In genomic region chr7:97138830-97139229, GRCh38 we compare ENCODE assay signal across 22 cellular contexts. TPM values are rescaled to one million over a fixed set of nuclear protein-coding genes. Genes with fewer than 3 reads are reported as not detected.
A peak's percentile ranks its signal among the peaks of the same experiment; 100 is the strongest.
DNase-seq lines count a peak whose midpoint lies in the region; ATAC-seq, FAIRE-seq and TF ChIP-seq lines count a peak whose summit lies in the region.
"Had no signal": no experiment of that assay in that cellular context is flagged by ENCODE, and none has a peak within 500 bp of the region (broad histone marks: within the 10 kb centered on the region; RNA-seq: fewer than 3 reads in every experiment).

No MANE protein-coding gene starts in this region.

- peaks cover 63% of the 10 kb centered on the region for H3K79me2 ChIP-seq in K562 (ENCODE audit: control insufficient read depth, insufficient read depth, low read length)
- H3K79me2 ChIP-seq in trophoblast cell (ENCODE audit: control insufficient read depth, insufficient read depth, low read length, poor library complexity) = no peaks in the 10 kb centered on the region

- H3K18ac ChIP-seq in trophoblast cell (ENCODE audit: low read length) = no peak overlapping the region

- no peak overlapping the region for H3K4ac ChIP-seq in trophoblast cell (ENCODE audit: low read depth, low read length)

- in situ Hi-C loops in K562 (cut with MboI) = no loop called here

- no peak overlapping the region for H3K14ac ChIP-seq in trophoblast cell (ENCODE audit: low read length)

- no peak overlapping the region for H2BK12ac ChIP-seq in trophoblast cell (ENCODE audit: low read length)

- no peak for FAIRE-seq in K562 (lab: Jason Lieb, UNC)
- FAIRE-seq: A549, D721Med, G401.6, GM12891, GM19239 had no signal

- H3K27me3 ChIP-seq in K562 (ENCODE audit: control insufficient read depth in 2 of 2, insufficient read depth in 2 of 2, low read length in 2 of 2) = no peaks in the 10 kb centered on the region
- no peaks in the 10 kb centered on the region for H3K27me3 ChIP-seq in trophoblast cell (ENCODE audit: insufficient read depth, low read length)
- H3K27me3 ChIP-seq: BLaER1 treated with 17β-estradiol and CSF1 and Interleukin-3, amounts not matched to agents 10 nM and 100 nM had no signal

- no peak overlapping the region for H3K27ac Mint-ChIP-seq in activated CD8-positive, alpha-beta memory T cell treated with anti-CD3 and anti-CD28 coated beads, Interleukin-2, amount 10 ng/mL, durations not matched to agents 7 days and 5 days
- H3K27ac Mint-ChIP-seq: B cell; CD4-positive, alpha-beta T cell; CD8-positive, alpha-beta T cell had no signal

- DNase-seq in K562 (ENCODE audit: extremely low read depth in 1 of 4, low spot score in 3 of 4) = no peak
- no peak for DNase-seq in trophoblast cell
- DNase-seq in activated CD8-positive, alpha-beta memory T cell treated with anti-CD3 and anti-CD28 coated beads, Interleukin-2, amount 10 ng/mL, durations not matched to agents 7 days and 5 days = no peak
- no peak for DNase-seq in NCI-H774 (lab: John Stamatoyannopoulos, UW)
- DNase-seq in globus pallidus (ENCODE audit: low spot score) = no peak
- DNase-seq: AML-193; Caco-2; Calu3; CD4-positive, alpha-beta T cell; CD8-positive, alpha-beta T cell; DMS79 treated with DMSO at 0.1 percent for 48 hours; GF-D8 had no signal

- no peaks in the 10 kb centered on the region for H3K9me1 ChIP-seq in K562 (ENCODE audit: control insufficient read depth, insufficient read depth, low read length)

- no peak overlapping the region for H3K9ac ChIP-seq in K562 (ENCODE audit: insufficient read depth in 1 of 2, low read depth in 2 of 2, low read length in 2 of 2)
- H3K9ac ChIP-seq in trophoblast cell (ENCODE audit: low read length) = no peak overlapping the region
- H3K9ac ChIP-seq: BLaER1 treated with 17β-estradiol and CSF1 and Interleukin-3, amounts not matched to agents 10 nM and 100 nM had no signal

- no peak overlapping the region for H2AK5ac ChIP-seq in trophoblast cell (ENCODE audit: low read length)

- H3K36me3 Mint-ChIP-seq in activated CD8-positive, alpha-beta memory T cell treated with anti-CD3 and anti-CD28 coated beads, Interleukin-2, amount 10 ng/mL, durations not matched to agents 7 days and 5 days = peaks cover 47% of the 10 kb centered on the region

- H3K27me3 Mint-ChIP-seq in activated CD8-positive, alpha-beta memory T cell treated with anti-CD3 and anti-CD28 coated beads, Interleukin-2, amount 10 ng/mL, durations not matched to agents 7 days and 5 days = no peaks in the 10 kb centered on the region
- H3K27me3 Mint-ChIP-seq: B cell; CD4-positive, alpha-beta T cell had no signal

- BruUV-seq in K562 (replicated peaks; lab: Mats Ljungman, UMichigan) = no TSS peak

- no peak for ATAC-seq in K562
- ATAC-seq in activated CD8-positive, alpha-beta memory T cell treated with anti-CD3 and anti-CD28 coated beads, Interleukin-2, amount 10 ng/mL, durations not matched to agents 7 days and 5 days = no peak
- ATAC-seq: A549; CD8-positive, alpha-beta T cell had no signal

- H3K4me3 Mint-ChIP-seq in activated CD8-positive, alpha-beta memory T cell treated with anti-CD3 and anti-CD28 coated beads, Interleukin-2, amount 10 ng/mL, durations not matched to agents 7 days and 5 days = no peak overlapping the region
- H3K4me3 Mint-ChIP-seq: B cell; CD4-positive, alpha-beta T cell; CD8-positive, alpha-beta T cell had no signal

- no peak overlapping the region for H3K27ac ChIP-seq in K562 (ENCODE audit: extremely low read depth, low read depth, low read length)
- no peak overlapping the region for H3K27ac ChIP-seq in trophoblast cell (ENCODE audit: low read depth, low read length)
- H3K27ac ChIP-seq: 22Rv1; A549; BLaER1 treated with 17β-estradiol and CSF1 and Interleukin-3, amounts not matched to agents 10 nM and 100 nM; C4-2B had no signal

- POLR2A ChIA-PET in K562 (lab: Yijun Ruan, JAX) = no interaction called here

- H3K4me2 ChIP-seq in K562 (ENCODE audit: insufficient read depth, low read length) (no peak overlapping the region), trophoblast cell (ENCODE audit: low read length) (no peak overlapping the region)
- H3K4me2 ChIP-seq: A549; BLaER1 treated with 17β-estradiol and CSF1 and Interleukin-3, amounts not matched to agents 10 nM and 100 nM had no signal

- TF ChIP-seq POLR2A in K562 (conservative IDR thresholded peaks at IDR 0.05) = no peak

- no peak overlapping the region for H3K23ac ChIP-seq in trophoblast cell (ENCODE audit: low read length)

- H3K9me3 ChIP-seq in K562 (replicated peaks; ENCODE audit: control insufficient read depth, insufficient read depth, low read depth, low read length) = peaks cover 17% of the 10 kb centered on the region
- peaks cover 12% of the 10 kb centered on the region for H3K9me3 ChIP-seq in iPS-18c (ENCODE audit: control insufficient read depth, insufficient read depth, low read length)
- peaks cover 4% of the 10 kb centered on the region for H3K9me3 ChIP-seq in trophoblast cell (ENCODE audit: insufficient read depth, low read depth, low read length)

- no peak overlapping the region for H2BK5ac ChIP-seq in trophoblast cell (ENCODE audit: low read depth, low read length, poor library complexity)

- no peaks in the 10 kb centered on the region for H3K4me1 Mint-ChIP-seq in activated CD8-positive, alpha-beta memory T cell treated with anti-CD3 and anti-CD28 coated beads, Interleukin-2, amount 10 ng/mL, durations not matched to agents 7 days and 5 days
- H3K4me1 Mint-ChIP-seq: B cell had no signal

- intact Hi-C loops in K562 (cut with micrococcal nuclease) = no loop called here

- H3K4me3 ChIP-seq in K562 = no peak overlapping the region
- peak overlapping the region; percentile 15; the same call in 1 of the 2 replicates for H3K4me3 ChIP-seq in iPS-18c (ENCODE audit: insufficient read depth, low read depth, low read length)
- H3K4me3 ChIP-seq in trophoblast cell (ENCODE audit: low read depth, low read length) = peak overlapping the region; percentile 2
- H3K4me3 ChIP-seq: A549 had no signal

- no peaks in the 10 kb centered on the region for H3K79me1 ChIP-seq in trophoblast cell (ENCODE audit: low read length)

- H4K91ac ChIP-seq in trophoblast cell (ENCODE audit: low read depth, low read length) = no peak overlapping the region

- WGBS in K562 (ENCODE audit: insufficient coverage, low coverage, missing lambda C conversion rate) = 96% methylated on average over 8 of the region's 8 CpGs
- WGBS in trophoblast cell (ENCODE audit: extremely low coverage, insufficient coverage, insufficient read length) = no CpG with 5 or more reads among the region's 8 CpGs

- H3K36me3 ChIP-seq in K562 (ENCODE audit: control insufficient read depth, insufficient read depth, low read length) (peaks cover 41% of the 10 kb centered on the region), trophoblast cell (ENCODE audit: control insufficient read depth in 1 of 2, insufficient read depth in 2 of 2, low read length in 2 of 2) (peaks cover 2 to 3% of the 10 kb centered on the region in 2 experiments)

- TF ChIP-seq RAD21 in K562 (CRISPR knock-in tag; conservative IDR thresholded peaks at IDR 0.05 in 1 of 2, IDR thresholded peaks at IDR 0.05 in 1 of 2) = no peak

- H4K20me1 ChIP-seq in K562 (replicated peaks; ENCODE audit: control insufficient read depth, insufficient read depth, low read length) = no peaks in the 10 kb centered on the region
- H4K20me1 ChIP-seq: BLaER1 treated with 17β-estradiol and CSF1 and Interleukin-3, amounts not matched to agents 10 nM and 100 nM had no signal

- no peak overlapping the region for H2BK120ac ChIP-seq in trophoblast cell (ENCODE audit: insufficient read depth, low read length, poor library complexity)

- H4K12ac ChIP-seq in trophoblast cell (ENCODE audit: low read depth, low read length) = no peak overlapping the region

- CTCF ChIA-PET in K562 (lab: Yijun Ruan, JAX; ENCODE audit: low intra/inter-chr PET ratio) = no interaction called here
- CTCF ChIA-PET in activated CD8-positive, alpha-beta memory T cell treated with anti-CD3 and anti-CD28 coated beads, Interleukin-2, amount 10 ng/mL, durations not matched to agents 7 days and 5 days (lab: Charles Lee) = no interaction called here

- H3K4me1 ChIP-seq in K562 (replicated peaks in 1 of 2; ENCODE audit: control insufficient read depth in 2 of 2, insufficient read depth in 2 of 2, low read length in 2 of 2) (peaks cover 0 to 3% of the 10 kb centered on the region in 2 experiments; a peak in 1 of 5 replicates), trophoblast cell (ENCODE audit: control insufficient read depth in 1 of 2, insufficient read depth in 2 of 2, low read length in 2 of 2) (no peaks in the 10 kb centered on the region)
- H3K4me1 ChIP-seq: A549; BLaER1 treated with 17β-estradiol and CSF1 and Interleukin-3, amounts not matched to agents 10 nM and 100 nM; Caco-2 had no signal

- TF ChIP-seq CTCF in K562 (IDR thresholded peaks at IDR 0.05 in 2 of 3, conservative IDR thresholded peaks at IDR 0.05 in 1 of 3; ENCODE audit: insufficient read depth in 2 of 3, low read depth in 1 of 3, low read length in 3 of 3) = no peak

- H4K8ac ChIP-seq in trophoblast cell (ENCODE audit: low read depth, low read length) = no peak overlapping the region

- peaks cover 23% of the 10 kb centered on the region for H3K9me3 Mint-ChIP-seq in activated CD8-positive, alpha-beta memory T cell treated with anti-CD3 and anti-CD28 coated beads, Interleukin-2, amount 10 ng/mL, durations not matched to agents 7 days and 5 days (ENCODE audit: low read depth)

- no peak for TF ChIP-seq EP300 in K562 (IDR thresholded peaks at IDR 0.05; ENCODE audit: low read length)

- H2AFZ ChIP-seq in K562 (ENCODE audit: low read depth, low read length) (no peak overlapping the region), trophoblast cell (ENCODE audit: insufficient read depth, low read length, poor library complexity) (no peak overlapping the region)

RNA-seq across cellular contexts. Expression of gene SDHAF3, which starts 21.3 kb away (rescaled TPM):
- total RNA-seq in K562 (2011; cell fraction: chromatin; rRNA removed; ENCODE audit: low replicate concordance) = 7.7 and 30.7 TPM in 2 replicates
- total RNA-seq in K562 (2011; cell fraction: nucleolus; rRNA removed) = 15.3 and 16.8 TPM in 2 replicates
- total RNA-seq in K562 (2011; cell fraction: nucleoplasm; rRNA removed) = 17.1 and 30.9 TPM in 2 replicates
- 51.5 and 73.8 TPM in 2 replicates for total RNA-seq in K562 (2014; rRNA removed)
- total RNA-seq in K562 (2014; rRNA removed; fragmentation: Illumina TruSeq; extraction: Trizol) = 170 and 174 TPM in 2 replicates
- total RNA-seq in K562 (2015; rRNA removed; fragmentation: Illumina TruSeq; extraction: Trizol) = 188 and 230 TPM in 2 replicates
- 103 and 115 TPM in 2 replicates for total RNA-seq in K562 (2021)
- 63.4 and 134 TPM in 2 replicates for polyA plus RNA-seq in K562 (2011; rRNA removed)
- 16.4 and 17.9 TPM in 2 replicates for polyA plus RNA-seq in K562 (2011; cell fraction: cytosol; rRNA removed)
- 16.4 and 16.8 TPM in 2 replicates for polyA plus RNA-seq in K562 (2011; cell fraction: nucleus; rRNA removed)
- polyA plus RNA-seq in K562 (2012) = 70.7 and 116 TPM in 2 replicates
- 103 and 145 TPM in 2 replicates for polyA plus RNA-seq in K562 (2014; fragmentation: Illumina TruSeq; extraction: Trizol)
- polyA plus RNA-seq in K562 (2014; fragmentation: Nextera tagmentation; extraction: Ambion mirVana) = 100 to 1,000 TPM; 336 to 403 TPM
- 94.7 and 108 TPM in 2 replicates for polyA plus RNA-seq in K562 (2014; rRNA removed)
- polyA minus RNA-seq in K562 (2011; rRNA and poly(A)+ RNA removed) = 24.3 and 44.0 TPM in 2 replicates
- 57.7 and 63.1 TPM in 2 replicates for polyA minus RNA-seq in K562 (2011; cell fraction: cytosol; rRNA and poly(A)+ RNA removed)
- 16.7 and 22.7 TPM in 2 replicates for polyA minus RNA-seq in K562 (2011; cell fraction: nucleus; rRNA and poly(A)+ RNA removed)
- 6.5 and 8.1 TPM in 2 replicates for polyA plus RNA-seq in trophoblast cell (2013)
- 10 to 100 TPM; 14.7 to 17.9 TPM for total RNA-seq in activated CD8-positive, alpha-beta memory T cell treated with anti-CD3 and anti-CD28 coated beads, Interleukin-2, amount 10 ng/mL, durations not matched to agents 7 days and 5 days
